9 cellular contexts compared by ENCODE assay signal in the genomic region with DNA sequence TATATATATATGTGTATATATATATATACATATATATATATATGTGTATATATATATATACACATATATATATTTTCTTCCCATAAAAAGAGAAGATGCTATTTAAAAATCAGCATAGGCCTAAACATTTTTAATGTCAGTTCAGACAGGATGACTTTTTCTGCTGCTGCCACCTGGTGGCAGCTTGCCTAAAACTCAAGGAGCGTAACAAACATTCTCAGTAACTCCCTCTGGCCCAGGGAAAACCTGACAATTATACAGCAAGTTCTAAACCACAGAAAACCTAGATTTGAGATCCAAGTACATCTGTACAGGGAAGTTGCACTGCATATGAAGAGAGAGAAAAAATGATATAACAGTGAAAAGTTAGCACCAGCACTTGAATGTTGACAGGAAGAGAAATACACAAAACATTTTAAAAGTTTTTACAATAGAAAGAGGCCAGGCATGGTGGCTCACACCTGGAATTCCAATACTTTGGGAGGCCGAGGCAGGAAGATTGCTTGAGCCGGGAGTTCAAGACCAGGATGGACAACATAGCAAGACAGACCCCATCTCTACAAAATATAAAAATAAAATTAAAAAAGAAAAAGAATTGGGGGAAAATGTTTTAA. TPM values are rescaled to one million over a fixed set of nuclear protein-coding genes. Genes with fewer than 3 reads are reported as not detected.
DNase-seq lines count a peak whose midpoint lies in the region; ATAC-seq, FAIRE-seq and TF ChIP-seq lines count a peak whose summit lies in the region.
"Had no signal": no experiment of that assay in that cellular context is flagged by ENCODE, and none has a peak within 500 bp of the region (broad histone marks: within the 10 kb centered on the region; RNA-seq: fewer than 3 reads in every experiment).

No MANE protein-coding gene starts in this region.

- H3K9me3 ChIP-seq in BE2C (no peaks in the 10 kb centered on the region), liver (ENCODE audit: control insufficient read depth in 4 of 4, low read length in 3 of 4) (no peaks in the 10 kb centered on the region)

- FAIRE-seq in TTC549 (lab: Jason Lieb, UNC) = peak; percentile 75

- H3K36me3 Mint-ChIP-seq in stimulated activated naive B cell treated with anti-CD40 and anti-IgM and Interleukin-4, amounts not matched to agents 10 μg/mL and 1 μg/mL and 100 μg/mL, for 72 hours = no peaks in the 10 kb centered on the region

- H3K27ac Mint-ChIP-seq in stimulated activated naive B cell treated with anti-CD40 and anti-IgM and Interleukin-4, amounts not matched to agents 10 μg/mL and 1 μg/mL and 100 μg/mL, for 72 hours = no peak overlapping the region

- H3K9me3 Mint-ChIP-seq in stimulated activated naive B cell treated with anti-CD40 and anti-IgM and Interleukin-4, amounts not matched to agents 10 μg/mL and 1 μg/mL and 100 μg/mL, for 72 hours = no peaks in the 10 kb centered on the region

- TF ChIP-seq RAD21 in liver (IDR thresholded peaks at IDR 0.05) = peak; percentile 72 to 78

- TF ChIP-seq CTCF in BE2C (IDR thresholded peaks at IDR 0.05; ENCODE audit: low read depth, low read length) (peak; percentile 77), liver (IDR thresholded peaks at IDR 0.05; ENCODE audit: low read depth, low read length, missing input control) (peak; percentile 65)

- peak; percentile 64 for DNase-seq in BE2C
- DNase-seq in NCI-H1105 (lab: John Stamatoyannopoulos, UW) = peak; percentile 57
- peak; percentile 62 for DNase-seq in cerebellar cortex (ENCODE audit: low spot score)
- DNase-seq in stimulated activated naive B cell treated with anti-CD40 and anti-IgM and Interleukin-4, amounts not matched to agents 10 μg/mL and 1 μg/mL and 100 μg/mL, for 72 hours = no peak

- H3K4me1 ChIP-seq in BE2C = no peaks in the 10 kb centered on the region
- H3K4me1 ChIP-seq in liver (ENCODE audit: control insufficient read depth in 4 of 4, insufficient read depth in 4 of 4, low read length in 3 of 4) = no peaks in the 10 kb centered on the region

- no peaks in the 10 kb centered on the region for H3K36me3 ChIP-seq in BE2C
- H3K36me3 ChIP-seq in liver (ENCODE audit: control insufficient read depth in 4 of 4, insufficient read depth in 3 of 4, low read depth in 1 of 4, low read length in 3 of 4) = no peaks in the 10 kb centered on the region

- H3K4me1 Mint-ChIP-seq in stimulated activated naive B cell treated with anti-CD40 and anti-IgM and Interleukin-4, amounts not matched to agents 10 μg/mL and 1 μg/mL and 100 μg/mL, for 72 hours = peaks cover 2 to 4% of the 10 kb centered on the region in 2 donors

- H3K27me3 ChIP-seq in BE2C (peaks cover 70% of the 10 kb centered on the region), liver (ENCODE audit: control insufficient read depth in 4 of 4, insufficient read depth in 4 of 4, low read length in 3 of 4) (peaks cover 0 to 2% (median 0%) of the 10 kb centered on the region in 4 donors)

- ATAC-seq in GM19397 (IDR thresholded peaks at IDR 0.05; ENCODE audit: unreplicated experiment) = peak; percentile 57
- peak; percentile 45 to 51 for ATAC-seq in stimulated activated naive B cell treated with anti-CD40 and anti-IgM and Interleukin-4, amounts not matched to agents 10 μg/mL and 1 μg/mL and 100 μg/mL, for 72 hours (replicated peaks)
- no peak for ATAC-seq in HG03460 (IDR thresholded peaks at IDR 0.05; ENCODE audit: unreplicated experiment)

- H3K4me3 ChIP-seq in BE2C (ENCODE audit: low read depth, low read length) (no peak overlapping the region), liver (ENCODE audit: low read depth in 1 of 3, low read length in 3 of 3) (no peak overlapping the region)
- H3K4me3 ChIP-seq: skin epidermis had no signal

- H3K9ac ChIP-seq in liver (ENCODE audit: low read depth in 1 of 2, low read length in 2 of 2) = no peak overlapping the region

- no peak overlapping the region for H3K27ac ChIP-seq in liver (ENCODE audit: low read depth in 1 of 2, low read length in 2 of 2)
- H3K27ac ChIP-seq: skin epidermis had no signal

- no peak overlapping the region for H3K4me3 Mint-ChIP-seq in stimulated activated naive B cell treated with anti-CD40 and anti-IgM and Interleukin-4, amounts not matched to agents 10 μg/mL and 1 μg/mL and 100 μg/mL, for 72 hours

- 28% methylated on average over 3 of the region's 3 CpGs for WGBS in liver

- peaks cover 21 to 36% of the 10 kb centered on the region in 2 donors for H3K27me3 Mint-ChIP-seq in stimulated activated naive B cell treated with anti-CD40 and anti-IgM and Interleukin-4, amounts not matched to agents 10 μg/mL and 1 μg/mL and 100 μg/mL, for 72 hours

TF ChIP-seq in liver, 16 proteins besides CTCF, POLR2A, EP300 and RAD21:
- TF ChIP-seq, protein P1, sequence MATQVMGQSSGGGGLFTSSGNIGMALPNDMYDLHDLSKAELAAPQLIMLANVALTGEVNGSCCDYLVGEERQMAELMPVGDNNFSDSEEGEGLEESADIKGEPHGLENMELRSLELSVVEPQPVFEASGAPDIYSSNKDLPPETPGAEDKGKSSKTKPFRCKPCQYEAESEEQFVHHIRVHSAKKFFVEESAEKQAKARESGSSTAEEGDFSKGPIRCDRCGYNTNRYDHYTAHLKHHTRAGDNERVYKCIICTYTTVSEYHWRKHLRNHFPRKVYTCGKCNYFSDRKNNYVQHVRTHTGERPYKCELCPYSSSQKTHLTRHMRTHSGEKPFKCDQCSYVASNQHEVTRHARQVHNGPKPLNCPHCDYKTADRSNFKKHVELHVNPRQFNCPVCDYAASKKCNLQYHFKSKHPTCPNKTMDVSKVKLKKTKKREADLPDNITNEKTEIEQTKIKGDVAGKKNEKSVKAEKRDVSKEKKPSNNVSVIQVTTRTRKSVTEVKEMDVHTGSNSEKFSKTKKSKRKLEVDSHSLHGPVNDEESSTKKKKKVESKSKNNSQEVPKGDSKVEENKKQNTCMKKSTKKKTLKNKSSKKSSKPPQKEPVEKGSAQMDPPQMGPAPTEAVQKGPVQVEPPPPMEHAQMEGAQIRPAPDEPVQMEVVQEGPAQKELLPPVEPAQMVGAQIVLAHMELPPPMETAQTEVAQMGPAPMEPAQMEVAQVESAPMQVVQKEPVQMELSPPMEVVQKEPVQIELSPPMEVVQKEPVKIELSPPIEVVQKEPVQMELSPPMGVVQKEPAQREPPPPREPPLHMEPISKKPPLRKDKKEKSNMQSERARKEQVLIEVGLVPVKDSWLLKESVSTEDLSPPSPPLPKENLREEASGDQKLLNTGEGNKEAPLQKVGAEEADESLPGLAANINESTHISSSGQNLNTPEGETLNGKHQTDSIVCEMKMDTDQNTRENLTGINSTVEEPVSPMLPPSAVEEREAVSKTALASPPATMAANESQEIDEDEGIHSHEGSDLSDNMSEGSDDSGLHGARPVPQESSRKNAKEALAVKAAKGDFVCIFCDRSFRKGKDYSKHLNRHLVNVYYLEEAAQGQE (IDR thresholded peaks at IDR 0.05) = no peak
- TF ChIP-seq GABPA (IDR thresholded peaks at IDR 0.05 in 1 of 2, conservative IDR thresholded peaks at IDR 0.05 in 1 of 2) (no peak), JUND (IDR thresholded peaks at IDR 0.05) (no peak), EGR1 (IDR thresholded peaks at IDR 0.05; ENCODE audit: low read depth in 2 of 2) (no peak), FOXA2 (IDR thresholded peaks at IDR 0.05) (no peak), RXRA (IDR thresholded peaks at IDR 0.05) (no peak), SP1 (IDR thresholded peaks at IDR 0.05) (no peak), NR2F2 (IDR thresholded peaks at IDR 0.05) (no peak), TAF1 (conservative IDR thresholded peaks at IDR 0.05) (no peak)
- TF ChIP-seq, protein P2, sequence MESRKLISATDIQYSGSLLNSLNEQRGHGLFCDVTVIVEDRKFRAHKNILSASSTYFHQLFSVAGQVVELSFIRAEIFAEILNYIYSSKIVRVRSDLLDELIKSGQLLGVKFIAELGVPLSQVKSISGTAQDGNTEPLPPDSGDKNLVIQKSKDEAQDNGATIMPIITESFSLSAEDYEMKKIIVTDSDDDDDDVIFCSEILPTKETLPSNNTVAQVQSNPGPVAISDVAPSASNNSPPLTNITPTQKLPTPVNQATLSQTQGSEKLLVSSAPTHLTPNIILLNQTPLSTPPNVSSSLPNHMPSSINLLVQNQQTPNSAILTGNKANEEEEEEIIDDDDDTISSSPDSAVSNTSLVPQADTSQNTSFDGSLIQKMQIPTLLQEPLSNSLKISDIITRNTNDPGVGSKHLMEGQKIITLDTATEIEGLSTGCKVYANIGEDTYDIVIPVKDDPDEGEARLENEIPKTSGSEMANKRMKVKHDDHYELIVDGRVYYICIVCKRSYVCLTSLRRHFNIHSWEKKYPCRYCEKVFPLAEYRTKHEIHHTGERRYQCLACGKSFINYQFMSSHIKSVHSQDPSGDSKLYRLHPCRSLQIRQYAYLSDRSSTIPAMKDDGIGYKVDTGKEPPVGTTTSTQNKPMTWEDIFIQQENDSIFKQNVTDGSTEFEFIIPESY (IDR thresholded peaks at IDR 0.05) = no peak

RNA-seq across cellular contexts. Expression of a gene that starts 16.6 kb away (rescaled TPM):
- not detected for polyA plus RNA-seq in BE2C (2012; ENCODE audit: insufficient read depth, insufficient read length, low read depth)
- not detected for total RNA-seq in liver
- polyA plus RNA-seq in liver = not detected

RNA-seq across cellular contexts. Expression of a gene that starts 24.9 kb away (rescaled TPM):
- polyA plus RNA-seq in BE2C (2012; ENCODE audit: insufficient read depth, insufficient read length, low read depth) = 0.26 TPM
- not detected for total RNA-seq in liver
- polyA plus RNA-seq in liver = not detected

RNA-seq across cellular contexts. Expression of a gene that starts 36.3 kb away (rescaled TPM):
- 36.6 TPM for polyA plus RNA-seq in BE2C (2012; ENCODE audit: insufficient read depth, insufficient read length, low read depth)
- total RNA-seq in liver = 10 to 100 TPM; 13.4 to 18.7 TPM
- polyA plus RNA-seq in liver = 10 to 100 TPM; 14.3 to 32.4 TPM

RNA-seq across cellular contexts. Expression of a gene that starts 42.9 kb away (rescaled TPM):
- not detected for polyA plus RNA-seq in BE2C (2012; ENCODE audit: insufficient read depth, insufficient read length, low read depth)
- not detected for total RNA-seq in liver
- not detected for polyA plus RNA-seq in liver
